9 cellular contexts compared by ENCODE assay signal in the genomic region with DNA sequence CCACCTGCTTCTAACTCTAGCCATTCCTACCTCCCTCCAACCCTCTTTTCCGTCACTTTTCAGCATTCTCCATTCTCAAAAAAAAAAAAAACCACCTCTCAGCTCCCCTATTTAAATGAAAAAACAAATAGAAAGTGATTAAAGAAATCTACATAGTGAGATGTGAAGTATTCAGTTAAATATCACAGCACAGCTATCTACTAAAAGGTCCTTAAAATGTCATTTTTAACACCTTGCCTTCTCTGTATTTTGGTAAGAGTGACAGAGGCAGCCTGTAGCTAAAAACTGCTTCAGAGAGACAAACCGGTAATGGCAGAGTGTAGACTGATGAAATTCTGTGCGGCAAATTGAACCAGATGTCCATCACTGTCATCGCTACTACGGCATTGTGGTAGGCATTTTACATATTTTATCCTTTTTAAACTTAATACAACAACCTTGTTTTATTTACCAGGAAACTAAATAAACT. TPM values are rescaled to one million over a fixed set of nuclear protein-coding genes. Genes with fewer than 3 reads are reported as not detected.
DNase-seq lines count a peak whose midpoint lies in the region; ATAC-seq and TF ChIP-seq lines count a peak whose summit lies in the region.
"Had no signal": no experiment of that assay in that cellular context is flagged by ENCODE, and none has a peak within 500 bp of the region (broad histone marks: within the 10 kb centered on the region; RNA-seq: fewer than 3 reads in every experiment).

No MANE protein-coding gene starts in this region.

- H3K9ac ChIP-seq in iPS-20b (ENCODE audit: low read depth, low read length): peak overlapping the region; percentile 71; the same call in 1 of the 2 replicates

- whole genome bisulfite sequencing in stomach, 5 donors: 53 to 62% (median 56%) methylated on average over 5 of the region's 5 CpGs

- intact Hi-C loops in activated T-helper 2 cell treated with anti-CD3 and anti-CD28 coated beads, Interferon-gamma antibody, Interleukin-2, Interleukin-4, amounts not matched to agents 10 μg/mL and 5 μg/mL and 100 μg/mL, durations not matched to agents 14 hours and 24 hours and 36 hours (cut with micrococcal nuclease): loop anchor here (1.0 to 2.0 kb wide), 3 partner anchors 8 to 215 kb away; a partner anchor contains a TSS
- intact Hi-C loops in stomach (cut with DNase I; ENCODE audit: low total_unique reads): no loop called here

- H3K4me3 Mint-ChIP-seq in stimulated activated naive CD8-positive, alpha-beta T cell treated with anti-CD3 and anti-CD28 coated beads, Interleukin-15, Interleukin-2, amounts not matched to agents 100 ng/mL and 50 ng/mL, for 24 hours: peak overlapping the region; percentile 93
- H3K4me3 Mint-ChIP-seq in activated T-helper 2 cell treated with anti-CD3 and anti-CD28 coated beads, Interferon-gamma antibody, Interleukin-2, Interleukin-4, amounts not matched to agents 10 μg/mL and 5 μg/mL and 100 μg/mL, durations not matched to agents 14 hours and 24 hours and 36 hours (ENCODE audit: low read depth): peak overlapping the region; percentile 91

- no peak for ATAC-seq in stimulated activated naive CD8-positive, alpha-beta T cell treated with anti-CD3 and anti-CD28 coated beads, Interleukin-15, Interleukin-2, amounts not matched to agents 100 U/mL and 50 U/mL, for 24 hours
- ATAC-seq in HG03521 (IDR thresholded peaks at IDR 0.05; ENCODE audit: unreplicated experiment) (no peak), GM21825 (IDR thresholded peaks at IDR 0.05; ENCODE audit: unreplicated experiment) (no peak)

- peaks cover 15% of the 10 kb centered on the region for H3K4me1 Mint-ChIP-seq in stimulated activated naive CD8-positive, alpha-beta T cell treated with anti-CD3 and anti-CD28 coated beads, Interleukin-15, Interleukin-2, amounts not matched to agents 100 ng/mL and 50 ng/mL, for 24 hours (ENCODE audit: low read depth)
- peaks cover 29% of the 10 kb centered on the region for H3K4me1 Mint-ChIP-seq in activated T-helper 2 cell treated with anti-CD3 and anti-CD28 coated beads, Interferon-gamma antibody, Interleukin-2, Interleukin-4, amounts not matched to agents 10 μg/mL and 5 μg/mL and 100 μg/mL, durations not matched to agents 14 hours and 24 hours and 36 hours (ENCODE audit: low read depth)

- H3K36me3 ChIP-seq in iPS-20b (ENCODE audit: insufficient read depth, low read depth, low read length): peaks cover 14% of the 10 kb centered on the region; the same call in 1 of the 2 replicates
- peaks cover 11 to 38% (median 32%) of the 10 kb centered on the region in 4 donors for H3K36me3 ChIP-seq in stomach

- peaks cover 33% of the 10 kb centered on the region for H3K36me3 Mint-ChIP-seq in stimulated activated naive CD8-positive, alpha-beta T cell treated with anti-CD3 and anti-CD28 coated beads, Interleukin-15, Interleukin-2, amounts not matched to agents 100 ng/mL and 50 ng/mL, for 24 hours (ENCODE audit: low read depth)
- H3K36me3 Mint-ChIP-seq in activated T-helper 2 cell treated with anti-CD3 and anti-CD28 coated beads, Interferon-gamma antibody, Interleukin-2, Interleukin-4, amounts not matched to agents 10 μg/mL and 5 μg/mL and 100 μg/mL, durations not matched to agents 14 hours and 24 hours and 36 hours (ENCODE audit: low read depth): peaks cover 22% of the 10 kb centered on the region

- TF ChIP-seq CTCF in stomach (IDR thresholded peaks at IDR 0.05): no peak

- H3K27me3 ChIP-seq in iPS-20b (ENCODE audit: insufficient read depth, low read length) (no peaks in the 10 kb centered on the region), stomach (no peaks in the 10 kb centered on the region)

- no peak for TF ChIP-seq EP300 in stomach (IDR thresholded peaks at IDR 0.05)

- no peaks in the 10 kb centered on the region for H3K27me3 Mint-ChIP-seq in stimulated activated naive CD8-positive, alpha-beta T cell treated with anti-CD3 and anti-CD28 coated beads, Interleukin-15, Interleukin-2, amounts not matched to agents 100 ng/mL and 50 ng/mL, for 24 hours
- H3K27me3 Mint-ChIP-seq in activated T-helper 2 cell treated with anti-CD3 and anti-CD28 coated beads, Interferon-gamma antibody, Interleukin-2, Interleukin-4, amounts not matched to agents 10 μg/mL and 5 μg/mL and 100 μg/mL, durations not matched to agents 14 hours and 24 hours and 36 hours (ENCODE audit: low read depth): no peaks in the 10 kb centered on the region

- peak overlapping the region; percentile 86 for H3K27ac Mint-ChIP-seq in stimulated activated naive CD8-positive, alpha-beta T cell treated with anti-CD3 and anti-CD28 coated beads, Interleukin-15, Interleukin-2, amounts not matched to agents 100 ng/mL and 50 ng/mL, for 24 hours
- H3K27ac Mint-ChIP-seq in activated T-helper 2 cell treated with anti-CD3 and anti-CD28 coated beads, Interferon-gamma antibody, Interleukin-2, Interleukin-4, amounts not matched to agents 10 μg/mL and 5 μg/mL and 100 μg/mL, durations not matched to agents 14 hours and 24 hours and 36 hours: peak overlapping the region; percentile 82

- TF ChIP-seq POLR2A in stomach (IDR thresholded peaks at IDR 0.05): no peak

- H3K27ac ChIP-seq in iPS-20b (ENCODE audit: low read length) (no peak overlapping the region), stomach (peak overlapping the region; percentile 84 to 97 (median 90))

- H3K4me3 ChIP-seq in iPS-20b (ENCODE audit: low read length) (peak overlapping the region; percentile 89), stomach (peak overlapping the region; percentile 73 to 97 (median 95))

- no peaks in the 10 kb centered on the region for H3K9me3 Mint-ChIP-seq in stimulated activated naive CD8-positive, alpha-beta T cell treated with anti-CD3 and anti-CD28 coated beads, Interleukin-15, Interleukin-2, amounts not matched to agents 100 ng/mL and 50 ng/mL, for 24 hours
- H3K9me3 Mint-ChIP-seq in activated T-helper 2 cell treated with anti-CD3 and anti-CD28 coated beads, Interferon-gamma antibody, Interleukin-2, Interleukin-4, amounts not matched to agents 10 μg/mL and 5 μg/mL and 100 μg/mL, durations not matched to agents 14 hours and 24 hours and 36 hours: no peaks in the 10 kb centered on the region

- H3K9me3 ChIP-seq in iPS-20b (ENCODE audit: insufficient read depth, low read depth, low read length): no peaks in the 10 kb centered on the region
- no peaks in the 10 kb centered on the region for H3K9me3 ChIP-seq in stomach

- H3K4me1 ChIP-seq in iPS-20b (ENCODE audit: insufficient read depth, low read length) (no peaks in the 10 kb centered on the region), stomach (peaks cover 4 to 32% (median 18%) of the 10 kb centered on the region in 4 donors)

- no peak for DNase-seq in stimulated activated naive CD8-positive, alpha-beta T cell treated with anti-CD3 and anti-CD28 coated beads, Interleukin-15, Interleukin-2, amounts not matched to agents 100 U/mL and 50 U/mL, for 24 hours
- DNase-seq in activated T-helper 2 cell treated with anti-CD3 and anti-CD28 coated beads, Interferon-gamma antibody, Interleukin-2, Interleukin-4, amounts not matched to agents 10 μg/mL and 5 μg/mL and 100 μg/mL, durations not matched to agents 14 hours and 24 hours and 36 hours (ENCODE audit: low spot score): no peak
- no peak for DNase-seq in stomach
- DNase-seq in activated CD8-positive, alpha-beta memory T cell treated with anti-CD3 and anti-CD28 coated beads for 24 hours: no peak

RNA-seq across cellular contexts. Expression of a gene that starts 0.3 kb away (rescaled TPM):
- total RNA-seq in activated T-helper 2 cell treated with anti-CD3 and anti-CD28 coated beads, Interferon-gamma antibody, Interleukin-2, Interleukin-4, amounts not matched to agents 10 μg/mL and 5 μg/mL and 100 μg/mL, durations not matched to agents 14 hours and 24 hours and 36 hours: 33.4 and 39.5 TPM in 2 replicates
- 10 to 100 TPM; 19.7 to 53.7 (median 32.4) TPM for total RNA-seq in stomach
- polyA plus RNA-seq in stomach: 10 to 100 TPM; 11.9 to 29.2 (median 13.0) TPM

RNA-seq across cellular contexts. Expression of a gene that starts 7.2 kb away (rescaled TPM):
- total RNA-seq in activated T-helper 2 cell treated with anti-CD3 and anti-CD28 coated beads, Interferon-gamma antibody, Interleukin-2, Interleukin-4, amounts not matched to agents 10 μg/mL and 5 μg/mL and 100 μg/mL, durations not matched to agents 14 hours and 24 hours and 36 hours: 7.4 and 8.2 TPM in 2 replicates
- 1 to 10 TPM in 2 of 5 donors, under 1 TPM in 1, not detected in 2; 0.29 to 4.3 (median 2.2) TPM for total RNA-seq in stomach
- 1 to 10 TPM in 2 of 3 donors, under 1 TPM in 1; 0.95 to 1.7 (median 1.4) TPM for polyA plus RNA-seq in stomach

RNA-seq across cellular contexts. Expression of a gene that starts 7.6 kb away (rescaled TPM):
- 19.4 and 22.2 TPM in 2 replicates for total RNA-seq in activated T-helper 2 cell treated with anti-CD3 and anti-CD28 coated beads, Interferon-gamma antibody, Interleukin-2, Interleukin-4, amounts not matched to agents 10 μg/mL and 5 μg/mL and 100 μg/mL, durations not matched to agents 14 hours and 24 hours and 36 hours
- 10 to 100 TPM in 1 of 5 donors, 1 to 10 TPM in 3, not detected in 1; 3.9 to 51.9 (median 5.3) TPM for total RNA-seq in stomach
- polyA plus RNA-seq in stomach: 10 to 100 TPM; 40.2 to 50.7 (median 40.7) TPM

RNA-seq across cellular contexts. Expression of a gene that starts 39.8 kb away (rescaled TPM):
- total RNA-seq in activated T-helper 2 cell treated with anti-CD3 and anti-CD28 coated beads, Interferon-gamma antibody, Interleukin-2, Interleukin-4, amounts not matched to agents 10 μg/mL and 5 μg/mL and 100 μg/mL, durations not matched to agents 14 hours and 24 hours and 36 hours: not detected in 2 replicates
- total RNA-seq in stomach: 100 to 1,000 TPM in 2 of 5 donors, 10 to 100 TPM in 3; 28.4 to 207 (median 47.3) TPM
- 100 to 1,000 TPM in 1 of 3 donors, 10 to 100 TPM in 2; 75.6 to 122 (median 85.7) TPM for polyA plus RNA-seq in stomach

RNA-seq across cellular contexts. Expression of a gene that starts 40.8 kb away (rescaled TPM):
- not detected in 2 replicates for total RNA-seq in activated T-helper 2 cell treated with anti-CD3 and anti-CD28 coated beads, Interferon-gamma antibody, Interleukin-2, Interleukin-4, amounts not matched to agents 10 μg/mL and 5 μg/mL and 100 μg/mL, durations not matched to agents 14 hours and 24 hours and 36 hours
- under 1 TPM in 1 of 5 donors, not detected in 4; 0.37 TPM for total RNA-seq in stomach
- 1 to 10 TPM; 2.0 to 5.1 (median 4.0) TPM for polyA plus RNA-seq in stomach
- total RNA-seq: lung microvascular endothelial cell had no signal
